ENCODE assay signal across 8 cellular contexts in the genomic region with DNA sequence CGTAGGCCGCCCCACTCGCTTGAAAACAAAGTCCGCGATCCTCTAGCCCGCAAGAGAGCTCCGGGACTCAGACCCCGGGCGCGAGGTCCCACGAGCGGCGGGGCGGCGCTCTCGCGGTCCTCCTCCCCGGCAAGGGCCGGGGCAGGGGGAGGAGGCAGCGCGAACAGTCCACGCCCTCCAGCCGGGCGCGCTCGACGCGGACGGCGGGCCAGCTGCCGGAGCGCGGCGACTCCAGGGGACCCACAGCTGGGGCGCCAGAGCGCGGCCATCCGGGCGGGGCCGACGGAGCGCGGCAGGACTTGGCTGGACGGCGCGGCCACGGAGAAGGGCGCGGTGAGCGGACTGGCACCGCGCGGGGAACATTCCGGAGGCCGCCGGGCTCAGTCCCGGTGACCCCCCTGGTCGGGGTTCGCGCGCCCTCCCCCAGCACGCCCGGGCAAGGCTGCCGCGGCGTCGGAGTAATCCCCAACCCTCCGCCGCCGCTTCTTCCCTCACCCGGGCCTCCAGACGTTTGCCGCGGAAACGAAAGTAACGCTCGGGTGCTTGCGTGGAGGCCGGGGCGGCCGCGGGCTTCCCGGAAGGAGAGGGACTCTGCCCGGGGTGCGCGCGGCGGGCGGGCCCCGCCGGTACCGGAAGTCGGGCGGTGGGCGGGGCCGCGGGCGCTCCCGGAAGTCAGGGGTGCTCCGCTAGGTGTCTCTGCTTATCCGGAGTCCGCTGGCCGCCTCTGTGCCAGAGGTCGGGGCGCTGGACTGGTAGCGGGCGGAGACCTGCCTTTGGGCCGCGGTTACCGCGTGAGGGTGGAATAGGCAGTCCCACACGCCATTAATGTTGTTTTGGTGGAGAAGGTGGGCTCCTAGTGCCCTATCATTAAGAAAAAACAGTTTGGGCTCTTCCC. TPM values are rescaled to one million over a fixed set of nuclear protein-coding genes. Genes with fewer than 3 reads are reported as not detected.
A peak's percentile ranks its signal among the peaks of the same experiment; 100 is the strongest.
DNase-seq lines count a peak whose midpoint lies in the region; ATAC-seq and TF ChIP-seq lines count a peak whose summit lies in the region.

RIPK1 (plus strand) TSS at position 166 of the 895 bp plus-strand sequence. CDS start 8,330 bp downstream, outside the sequence.

- 0 to 2% (median 0%) methylated on average over 14 to 112 of the region's 112 CpGs for whole genome bisulfite sequencing in spleen, 5 donors

- H3K27me3 ChIP-seq in WERI-Rb-1 (ENCODE audit: insufficient read depth, low read depth, severe bottlenecking) (no peaks in the 10 kb centered on the region), breast epithelium (no peaks in the 10 kb centered on the region), spleen (replicated peaks in 1 of 7) (no peaks in the 10 kb centered on the region)

- H3K9me3 ChIP-seq in WERI-Rb-1 (ENCODE audit: severe bottlenecking) (peaks cover 2% of the 10 kb centered on the region), breast epithelium (no peaks in the 10 kb centered on the region), spleen (no peaks in the 10 kb centered on the region)

- peak within 1 kb of the TSS; percentile 98 for H3K27ac ChIP-seq in WERI-Rb-1
- peak within 1 kb of the TSS; percentile 98 to 99 for H3K27ac ChIP-seq in breast epithelium
- H3K27ac ChIP-seq in spleen, result peak within 1 kb of the TSS; percentile 100

- H3K36me3 ChIP-seq in WERI-Rb-1, result peaks cover 3% of the 10 kb centered on the region; the same call in 1 of the 2 replicates
- H3K36me3 ChIP-seq in breast epithelium, result no peaks in the 10 kb centered on the region
- H3K36me3 ChIP-seq in spleen, result peaks cover 0 to 16% (median 0%) of the 10 kb centered on the region in 6 donors

- DNase-seq in ACHN, result peak; percentile 88
- DNase-seq in NCI-H2171 (lab: John Stamatoyannopoulos, UW), result peak; percentile 89
- DNase-seq in WERI-Rb-1, result peak; percentile 98
- peak; percentile 90 to 94 for DNase-seq in breast epithelium (ENCODE audit: low spot score in 2 of 2)
- peak; percentile 93 for DNase-seq in iPS-NIHi7 (ENCODE audit: extremely low spot score)
- DNase-seq in spleen, result peak; percentile 99

- H3K4me1 ChIP-seq in breast epithelium (no peaks in the 10 kb centered on the region), spleen (peaks cover 12 to 85% (median 54%) of the 10 kb centered on the region in 6 donors)

- TF ChIP-seq CTCF in WERI-Rb-1 (IDR thresholded peaks at IDR 0.05; ENCODE audit: low read depth, low read length) (peak; percentile 67), breast epithelium (IDR thresholded peaks at IDR 0.05) (peak in 1 of 3 donors; percentile 28), spleen (IDR thresholded peaks at IDR 0.05 in 8 of 11, conservative IDR thresholded peaks at IDR 0.05 in 3 of 11) (peak in 8 of 11 experiments; percentile 10 to 67 (median 48))

- H3K4me3 ChIP-seq in WERI-Rb-1 (ENCODE audit: low read depth, low read length), result peak within 1 kb of the TSS; percentile 57
- H3K4me3 ChIP-seq in breast epithelium, result peak within 1 kb of the TSS; percentile 93 to 96 (median 93)
- H3K4me3 ChIP-seq in spleen, result peak within 1 kb of the TSS; percentile 63 to 92 (median 81)

- intact Hi-C loops in breast epithelium (cut with DNase I; ENCODE audit: low total_unique reads), result no loop called here
- intact Hi-C loops in spleen (cut with DNase I; ENCODE audit: low total_unique reads), result no loop called here

- ATAC-seq in HG03064 (IDR thresholded peaks at IDR 0.05; ENCODE audit: low read depth, unreplicated experiment), result peak; percentile 83

- in situ Hi-C loops in ACHN (cut with HindIII; ENCODE audit: low pct_ligation_motif_present, low pct_unique_long_range_greater_than_20kb, low sequenced_read_pairs), result no loop called here

- TF ChIP-seq POLR2A in GM18526 (IDR thresholded peaks at IDR 0.05; ENCODE audit: extremely low read depth, insufficient read length) (peak; percentile 92), breast epithelium (IDR thresholded peaks at IDR 0.05) (peak; percentile 75), spleen (IDR thresholded peaks at IDR 0.05) (peak in 2 of 3 donors; percentile 48 to 68)

RNA-seq across cellular contexts. Expression of gene RIPK1, which starts in this region (rescaled TPM):
- 10 to 100 TPM; 23.8 to 38.9 (median 26.2) TPM for total RNA-seq in breast epithelium
- 10 to 100 TPM; 24.7 to 37.1 (median 29.8) TPM for total RNA-seq in spleen
- polyA plus RNA-seq in spleen, result 10 to 100 TPM in 2 of 3 donors, 1 to 10 TPM in 1; 8.7 to 14.5 (median 11.5) TPM

Comparison
In these comparisons a context has a peak if more than half of its experiments do, and no peak if none do; other contexts are left out.
1. Peak in every context shown above with its lines: DNase-seq, ATAC-seq, H3K4me3 ChIP-seq and H3K27ac ChIP-seq.